10 cellular contexts compared by ENCODE assay signal in genomic region chr14:69667938-69668336, GRCh38. TPM values are rescaled to one million over a fixed set of nuclear protein-coding genes. Genes with fewer than 3 reads are reported as not detected.
DNase-seq lines count a peak whose midpoint lies in the region; ATAC-seq, FAIRE-seq and TF ChIP-seq lines count a peak whose summit lies in the region.
"Had no signal": no experiment of that assay in that cellular context is flagged by ENCODE, and none has a peak within 500 bp of the region (broad histone marks: within the 10 kb centered on the region; RNA-seq: fewer than 3 reads in every experiment).

No MANE protein-coding gene starts in this region.

- 69 to 72% (median 71%) methylated on average over 4 of the region's 4 CpGs for WGBS in ovary, 3 donors

- H3K27ac Mint-ChIP-seq in naive thymus-derived CD4-positive, alpha-beta T cell = peak overlapping the region; percentile 62 to 89 (median 78)

- H3K36me3 ChIP-seq in Karpas-422 (ENCODE audit: insufficient read depth, low read length) = no peaks in the 10 kb centered on the region
- H3K36me3 ChIP-seq in naive thymus-derived CD4-positive, alpha-beta T cell (ENCODE audit: control insufficient read depth in 2 of 3, insufficient read depth in 3 of 3, low read length in 3 of 3) = no peaks in the 10 kb centered on the region
- H3K36me3 ChIP-seq in kidney (ENCODE audit: control insufficient read depth in 1 of 2, insufficient read depth in 2 of 2, low read length in 2 of 2) = no peaks in the 10 kb centered on the region
- no peaks in the 10 kb centered on the region for H3K36me3 ChIP-seq in ovary

- intact Hi-C loops in naive thymus-derived CD4-positive, alpha-beta T cell (cut with micrococcal nuclease) = no loop called here
- intact Hi-C loops in kidney (cut with DNase I) = no loop called here
- intact Hi-C loops in ovary (cut with DNase I) = no loop called here

- H3K27me3 ChIP-seq in Karpas-422 (ENCODE audit: low read length) = no peaks in the 10 kb centered on the region
- no peaks in the 10 kb centered on the region for H3K27me3 ChIP-seq in naive thymus-derived CD4-positive, alpha-beta T cell (ENCODE audit: control insufficient read depth in 2 of 2, insufficient read depth in 2 of 2, low read length in 2 of 2)
- no peaks in the 10 kb centered on the region for H3K27me3 ChIP-seq in ovary

- TF ChIP-seq CTCF in kidney (IDR thresholded peaks at IDR 0.05; ENCODE audit: borderline replicate concordance, extremely low read depth, insufficient read depth) (no peak), ovary (IDR thresholded peaks at IDR 0.05) (no peak)

- H2AFZ ChIP-seq in Karpas-422 (ENCODE audit: low read length) = no peak overlapping the region
- H2AFZ ChIP-seq: PC-9 had no signal

- peak overlapping the region; percentile 48 to 74 (median 64) for H3K4me3 Mint-ChIP-seq in naive thymus-derived CD4-positive, alpha-beta T cell

- DNase-seq in Karpas-422 (no peak), kidney (no peak), RKO (ENCODE audit: low spot score) (no peak), NCI-H345 treated with DMSO at 0.1 percent for 48 hours (lab: John Stamatoyannopoulos, UW; ENCODE audit: unreplicated experiment) (no peak), ovary (no peak)
- no peak for DNase-seq in naive thymus-derived CD4-positive, alpha-beta T cell

- H3K9me3 Mint-ChIP-seq in naive thymus-derived CD4-positive, alpha-beta T cell = peaks cover 0 to 9% (median 3%) of the 10 kb centered on the region in 11 donors

- H3K9me3 ChIP-seq in Karpas-422 (ENCODE audit: low read length) (no peaks in the 10 kb centered on the region), kidney (ENCODE audit: control insufficient read depth in 1 of 2, low read length in 2 of 2) (no peaks in the 10 kb centered on the region), ovary (no peaks in the 10 kb centered on the region)
- H3K9me3 ChIP-seq in naive thymus-derived CD4-positive, alpha-beta T cell (ENCODE audit: control insufficient read depth in 2 of 3, low read length in 3 of 3) = no peaks in the 10 kb centered on the region

- no peaks in the 10 kb centered on the region for H4K20me1 ChIP-seq in Karpas-422 (ENCODE audit: insufficient read depth, low read depth, low read length)

- H3K9ac ChIP-seq in Karpas-422 (ENCODE audit: low read length) (peak overlapping the region; percentile 49), kidney (ENCODE audit: low read length in 2 of 2) (no peak overlapping the region)

- H3K27ac ChIP-seq in Karpas-422 (ENCODE audit: low read length) (peak overlapping the region; percentile 86), kidney (ENCODE audit: low read depth in 2 of 2, low read length in 2 of 2) (no peak overlapping the region), ovary (no peak overlapping the region)
- peak overlapping the region; percentile 11 for H3K27ac ChIP-seq in naive thymus-derived CD4-positive, alpha-beta T cell (ENCODE audit: low read depth, low read length)
- H3K27ac ChIP-seq: PC-9 had no signal

- POLR2A ChIA-PET in naive thymus-derived CD4-positive, alpha-beta T cell (lab: Charles Lee) = interaction anchor here (0.6 to 1.1 kb wide), 5 partner anchors 24 to 99 kb away, joined by 3 to 4 read pairs (median 3); partner anchors contain the start of genes SRSF5 and SUSD6

- no peaks in the 10 kb centered on the region for H3K27me3 Mint-ChIP-seq in naive thymus-derived CD4-positive, alpha-beta T cell

- CTCF ChIA-PET in naive thymus-derived CD4-positive, alpha-beta T cell (lab: Charles Lee) = interaction anchor here (0.5 to 1.1 kb wide), 4 partner anchors 15 to 124 kb away, joined by 3 to 4 read pairs (median 4); no protein-coding TSS in a partner anchor

- no peak for TF ChIP-seq EP300 in ovary (IDR thresholded peaks at IDR 0.05)

- peak; percentile 24 for ATAC-seq in GM18517 (IDR thresholded peaks at IDR 0.05; ENCODE audit: unreplicated experiment)
- peak; percentile 21 for ATAC-seq in GM21576 (IDR thresholded peaks at IDR 0.05; ENCODE audit: unreplicated experiment)
- ATAC-seq in naive thymus-derived CD4-positive, alpha-beta T cell = peak; percentile 30
- ATAC-seq: HCT116 had no signal

- H3K4me1 ChIP-seq in Karpas-422 (ENCODE audit: low read length) (peaks cover 96% of the 10 kb centered on the region), kidney (ENCODE audit: control insufficient read depth in 1 of 2, insufficient read depth in 1 of 2, low read depth in 1 of 2, low read length in 2 of 2) (peaks cover 32 to 55% of the 10 kb centered on the region in 2 donors), ovary (ENCODE audit: insufficient read depth) (peaks cover 30% of the 10 kb centered on the region)
- peaks cover 30 to 66% of the 10 kb centered on the region in 2 donors for H3K4me1 ChIP-seq in naive thymus-derived CD4-positive, alpha-beta T cell (ENCODE audit: control insufficient read depth in 2 of 2, insufficient read depth in 2 of 2, low read length in 2 of 2)

- H3K4me2 ChIP-seq in Karpas-422 (ENCODE audit: low read depth, low read length, poor library complexity, severe bottlenecking) = peak overlapping the region; percentile 55
- H3K4me2 ChIP-seq: PC-9 had no signal

- H3K4me3 ChIP-seq in Karpas-422 (ENCODE audit: low read length) = peak overlapping the region; percentile 18; the same call in 1 of the 2 replicates
- H3K4me3 ChIP-seq in naive thymus-derived CD4-positive, alpha-beta T cell (ENCODE audit: low read length) = peak overlapping the region; percentile 21
- H3K4me3 ChIP-seq in kidney (ENCODE audit: low read length in 2 of 2) = no peak overlapping the region
- H3K4me3 ChIP-seq in ovary = no peak overlapping the region
- H3K4me3 ChIP-seq: PC-9 had no signal

- H3K4me1 Mint-ChIP-seq in naive thymus-derived CD4-positive, alpha-beta T cell = peaks cover 71 to 95% (median 91%) of the 10 kb centered on the region in 7 donors

- H3K79me2 ChIP-seq in Karpas-422 (ENCODE audit: low read length) = peaks cover 96% of the 10 kb centered on the region

- no peaks in the 10 kb centered on the region for H3K9me2 ChIP-seq in Karpas-422 (replicated peaks; ENCODE audit: insufficient read depth, low read length)

- FAIRE-seq in kidney (lab: Jason Lieb, UNC) = no peak

- TF ChIP-seq POLR2A in ovary (IDR thresholded peaks at IDR 0.05) = no peak

- peaks cover 0 to 50% (median 10%) of the 10 kb centered on the region in 5 donors for H3K36me3 Mint-ChIP-seq in naive thymus-derived CD4-positive, alpha-beta T cell

RNA-seq across cellular contexts. Expression of gene SUSD6, which starts 56.5 kb away (rescaled TPM):
- 43.8 and 46.0 TPM in 2 replicates for total RNA-seq in Karpas-422 (2014; rRNA removed; shearing (Covaris generic); ENCODE audit: low replicate concordance)
- total RNA-seq in naive thymus-derived CD4-positive, alpha-beta T cell = 10 to 100 TPM; 42.9 to 90.8 (median 65.0) TPM
- polyA plus RNA-seq in naive thymus-derived CD4-positive, alpha-beta T cell = 1 to 10 TPM; 4.3 to 6.3 TPM
- total RNA-seq in kidney = 84.2 TPM
- 14.3 TPM for polyA plus RNA-seq in kidney (ENCODE audit: insufficient read depth, low read depth, low replicate concordance)
- 10 to 100 TPM; 18.0 to 35.3 (median 29.9) TPM for total RNA-seq in ovary
- polyA plus RNA-seq in ovary = 10 to 100 TPM; 12.6 to 20.3 TPM

Comparison
In these comparisons a context has a peak if more than half of its experiments do, and no peak if none do; other contexts are left out.
1. H3K27ac ChIP-seq: peak in Karpas-422 (single experiment) and naive thymus-derived CD4-positive, alpha-beta T cell (single experiment); none in kidney (0 of 2) and ovary (0 of 2).
2. H3K4me3 ChIP-seq: peak in Karpas-422 (single experiment) and naive thymus-derived CD4-positive, alpha-beta T cell (single experiment); none in kidney (0 of 2) and ovary (single experiment).
3. Peak in every context shown above with its lines, with median percentiles within 50 percentile points of each other: ATAC-seq.